8 cellular contexts compared by ENCODE assay signal in the genomic region with DNA sequence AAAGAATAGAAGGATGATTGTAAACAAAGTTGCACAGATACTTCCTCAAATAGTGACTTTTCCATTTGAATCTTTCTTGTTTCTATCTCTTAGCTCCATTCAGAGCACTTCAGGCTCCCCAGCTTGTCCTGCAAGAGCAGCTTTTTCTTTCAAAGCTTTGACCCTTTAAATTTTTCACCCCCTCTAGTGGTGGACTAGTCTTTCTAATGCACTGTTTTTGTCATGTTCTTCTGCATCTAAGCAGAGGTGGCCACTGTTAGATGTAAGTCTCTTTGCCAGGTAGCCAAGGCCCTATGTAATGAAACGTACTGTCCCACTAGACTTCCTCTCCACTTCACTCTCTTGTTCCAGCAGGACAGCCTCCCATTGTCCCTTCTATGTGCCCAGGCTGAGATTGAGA.
DNase-seq lines count a peak whose midpoint lies in the region; ATAC-seq and TF ChIP-seq lines count a peak whose summit lies in the region.

No MANE protein-coding gene starts in this region.

- ATAC-seq in HCT116, result peak; percentile 75
- peak; percentile 49 for ATAC-seq in left lung
- ATAC-seq in GM19455 (IDR thresholded peaks at IDR 0.05; ENCODE audit: unreplicated experiment), result no peak

- H3K4me2 ChIP-seq in HCT116 (ENCODE audit: low read length), result no peak overlapping the region

- H3K27ac Mint-ChIP-seq in CD4-positive, alpha-beta memory T cell, result no peak overlapping the region

- H3K9ac ChIP-seq in HCT116 (ENCODE audit: low read length), result no peak overlapping the region
- no peak overlapping the region for H3K9ac ChIP-seq in adipocyte (ENCODE audit: low read length)

- H3K4me3 ChIP-seq in CD4-positive, alpha-beta memory T cell (ENCODE audit: low read length in 2 of 2), result no peak overlapping the region
- H3K4me3 ChIP-seq in HCT116 (replicated peaks in 1 of 2; ENCODE audit: low read depth in 1 of 2, low read length in 2 of 2) (no peak overlapping the region), adipocyte (ENCODE audit: low read length) (no peak overlapping the region), left lung (no peak overlapping the region), tibial nerve (no peak overlapping the region)

- no peaks in the 10 kb centered on the region for H3K36me3 ChIP-seq in CD4-positive, alpha-beta memory T cell (ENCODE audit: insufficient read depth, low read length)
- H3K36me3 ChIP-seq in HCT116 (ENCODE audit: control insufficient read depth in 1 of 2, insufficient read depth in 2 of 2, low read length in 2 of 2) (no peaks in the 10 kb centered on the region), adipocyte (ENCODE audit: control insufficient read depth, insufficient read depth, low read length, severe bottlenecking) (no peaks in the 10 kb centered on the region), left lung (no peaks in the 10 kb centered on the region), tibial nerve (no peaks in the 10 kb centered on the region)

- TF ChIP-seq EP300 in tibial nerve (IDR thresholded peaks at IDR 0.05), result no peak

- no peaks in the 10 kb centered on the region for H3K9me3 ChIP-seq in CD4-positive, alpha-beta memory T cell (ENCODE audit: control insufficient read depth in 1 of 2, low read length in 2 of 2)
- H3K9me3 ChIP-seq in HCT116 (ENCODE audit: control insufficient read depth in 1 of 2, insufficient read depth in 1 of 2, low read depth in 1 of 2, low read length in 2 of 2) (no peaks in the 10 kb centered on the region), adipocyte (ENCODE audit: control insufficient read depth, low read length) (no peaks in the 10 kb centered on the region), left lung (peaks cover 0 to 5% of the 10 kb centered on the region in 2 donors), tibial nerve (peaks cover 0 to 13% (median 3%) of the 10 kb centered on the region in 4 donors)

- no peaks in the 10 kb centered on the region for H3K4me1 ChIP-seq in CD4-positive, alpha-beta memory T cell (ENCODE audit: insufficient read depth, low read length)
- H3K4me1 ChIP-seq in HCT116 (ENCODE audit: control insufficient read depth in 1 of 2, insufficient read depth in 2 of 2, low read length in 2 of 2) (no peaks in the 10 kb centered on the region), adipocyte (ENCODE audit: control insufficient read depth, insufficient read depth, low read length) (no peaks in the 10 kb centered on the region), left lung (no peaks in the 10 kb centered on the region), tibial nerve (no peaks in the 10 kb centered on the region)

- peak; percentile 47 for TF ChIP-seq RAD21 in HCT116 (IDR thresholded peaks at IDR 0.05; ENCODE audit: low read depth)

- POLR2A ChIA-PET in CD4-positive, alpha-beta memory T cell (lab: Charles Lee; ENCODE audit: partially characterized antibody), result no interaction called here
- POLR2A ChIA-PET in HCT116 (lab: Charles Lee), result no interaction called here

- RAD21 ChIA-PET in HCT116 (lab: Charles Lee; ENCODE audit: low non-redundant PET in 1 of 2, low total read pairs in 2 of 2, uncharacterized antibody in 2 of 2, unreplicated experiment in 2 of 2), result interaction anchor here in 1 of 2 experiments (0.8 to 1.1 kb wide), 2 partner anchors 211 to 695 kb away, joined by 3 to 4 read pairs; no protein-coding TSS in a partner anchor

- BruUV-seq in HCT116 (replicated peaks; lab: Mats Ljungman, UMichigan), result no TSS peak

- no peaks in the 10 kb centered on the region for H4K20me1 ChIP-seq in HCT116 (ENCODE audit: insufficient read depth)

- CTCF ChIA-PET in CD4-positive, alpha-beta memory T cell (lab: Charles Lee; ENCODE audit: partially characterized antibody), result interaction anchor here (0.9 to 3.1 kb wide), 9 partner anchors 15 to 696 kb away, joined by 3 to 39 read pairs (median 3); a partner anchor contains a TSS
- CTCF ChIA-PET in HCT116 (lab: Charles Lee), result interaction anchor here (0.7 to 1.3 kb wide), 7 partner anchors 14 to 695 kb away, joined by 3 to 4 read pairs (median 3); no protein-coding TSS in a partner anchor

- H3K4me3 Mint-ChIP-seq in CD4-positive, alpha-beta memory T cell, result no peak overlapping the region

- H3K4me1 Mint-ChIP-seq in CD4-positive, alpha-beta memory T cell, result no peaks in the 10 kb centered on the region

- DNase-seq in CD4-positive, alpha-beta memory T cell, result peak in 4 of 5 donors; percentile 17 to 40 (median 30)
- peak; percentile 23 for DNase-seq in HCT116 (ENCODE audit: low read depth, low spot score)
- peak; percentile 57 for DNase-seq in adipocyte (ENCODE audit: low read depth)
- no peak for DNase-seq in left lung
- no peak for DNase-seq in head of caudate nucleus
- no peak for DNase-seq in tibial nerve (ENCODE audit: low spot score in 2 of 2)
- DNase-seq in activated CD8-positive, alpha-beta memory T cell treated with anti-CD3 and anti-CD28 coated beads for 24 hours, result no peak

- no peaks in the 10 kb centered on the region for H3K27me3 ChIP-seq in CD4-positive, alpha-beta memory T cell (ENCODE audit: insufficient read depth, low read length)
- no peaks in the 10 kb centered on the region for H3K27me3 ChIP-seq in HCT116 (ENCODE audit: insufficient read depth, low read length)
- no peaks in the 10 kb centered on the region for H3K27me3 ChIP-seq in adipocyte (replicated peaks; ENCODE audit: control insufficient read depth, insufficient read depth, low read length)
- H3K27me3 ChIP-seq in left lung, result no peaks in the 10 kb centered on the region
- H3K27me3 ChIP-seq in tibial nerve, result no peaks in the 10 kb centered on the region

- TF ChIP-seq POLR2A in HCT116 (IDR thresholded peaks at IDR 0.05; ENCODE audit: borderline replicate concordance, extremely low read depth, insufficient read depth, insufficient read length), result no peak
- TF ChIP-seq POLR2A in tibial nerve (IDR thresholded peaks at IDR 0.05), result no peak

- no peaks in the 10 kb centered on the region for H3K79me2 ChIP-seq in HCT116 (ENCODE audit: insufficient read depth, low read length)

- intact Hi-C loops in CD4-positive, alpha-beta memory T cell (cut with micrococcal nuclease), result no loop called here
- intact Hi-C loops in HCT116 (cut with micrococcal nuclease) (no loop called here), left lung (cut with DNase I) (no loop called here), head of caudate nucleus (cut with DNase I) (no loop called here)

- TF ChIP-seq CTCF in HCT116 (IDR thresholded peaks at IDR 0.05 in 2 of 3, conservative IDR thresholded peaks at IDR 0.05 in 1 of 3; ENCODE audit: borderline replicate concordance in 1 of 3, insufficient read depth in 1 of 3, low read depth in 2 of 3, low read length in 2 of 3) (peak; percentile 42 to 58 (median 49); a peak in 5 of 6 replicates), left lung (IDR thresholded peaks at IDR 0.05) (peak; percentile 16 to 22), tibial nerve (IDR thresholded peaks at IDR 0.05) (peak in 1 of 5 experiments; percentile 13)

- no peak overlapping the region for H3K27ac ChIP-seq in CD4-positive, alpha-beta memory T cell (ENCODE audit: low read depth, low read length)
- H3K27ac ChIP-seq in HCT116 (ENCODE audit: low read depth, low read length) (no peak overlapping the region), left lung (no peak overlapping the region), tibial nerve (no peak overlapping the region)

- H3K9me3 Mint-ChIP-seq in CD4-positive, alpha-beta memory T cell, result peaks cover 0 to 12% (median 9%) of the 10 kb centered on the region in 8 donors

- H2AFZ ChIP-seq in HCT116 (ENCODE audit: low read depth, low read length, poor library complexity, severe bottlenecking), result no peak overlapping the region

- peaks cover 0 to 6% of the 10 kb centered on the region in 2 donors for H3K36me3 Mint-ChIP-seq in CD4-positive, alpha-beta memory T cell

- H3K27me3 Mint-ChIP-seq in CD4-positive, alpha-beta memory T cell, result peaks cover 0 to 3% of the 10 kb centered on the region in 2 donors

- 20 to 29% methylated on average over 1 of the region's 1 CpG for WGBS in tibial nerve, 2 donors

- no peaks in the 10 kb centered on the region for H3K9me2 ChIP-seq in HCT116 (ENCODE audit: insufficient read depth)

TF ChIP-seq in HCT116, 20 proteins besides CTCF, POLR2A, EP300 and RAD21 (continues in another document):
- TF ChIP-seq CEBPB (IDR thresholded peaks at IDR 0.05; ENCODE audit: low read depth) (no peak), SIN3A (IDR thresholded peaks at IDR 0.05; ENCODE audit: low read depth) (no peak), ELF1 (IDR thresholded peaks at IDR 0.05; ENCODE audit: borderline replicate concordance, low read depth) (no peak), TCF7L2 (IDR thresholded peaks at IDR 0.05; ENCODE audit: borderline replicate concordance, extremely low read depth, insufficient read depth, insufficient read length) (no peak), ZFX (IDR thresholded peaks at IDR 0.05) (no peak), SP1 (IDR thresholded peaks at IDR 0.05; ENCODE audit: low read depth) (no peak), FOSL1 (IDR thresholded peaks at IDR 0.05; ENCODE audit: low read depth) (no peak), ZNF274 (IDR thresholded peaks at IDR 0.05; ENCODE audit: low read depth, low read length) (no peak), JUND (IDR thresholded peaks at IDR 0.05) (no peak)
- TF ChIP-seq, protein P1, sequence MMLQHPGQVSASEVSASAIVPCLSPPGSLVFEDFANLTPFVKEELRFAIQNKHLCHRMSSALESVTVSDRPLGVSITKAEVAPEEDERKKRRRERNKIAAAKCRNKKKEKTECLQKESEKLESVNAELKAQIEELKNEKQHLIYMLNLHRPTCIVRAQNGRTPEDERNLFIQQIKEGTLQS (IDR thresholded peaks at IDR 0.05), result no peak

Comparison
In these comparisons a context has a peak if more than half of its experiments do, and no peak if none do; other contexts are left out.
1. DNase-seq: peak in CD4-positive, alpha-beta memory T cell (4 of 5), HCT116 (single experiment) and adipocyte (single experiment); none in left lung (0 of 2), head of caudate nucleus (0 of 42), tibial nerve (0 of 2) and activated CD8-positive, alpha-beta memory T cell treated with anti-CD3 and anti-CD28 coated beads for 24 hours (single experiment).